In genomic region chr1:172352435-172352834, GRCh38 we compare ENCODE assay signal across 15 cellular contexts.
DNase-seq lines count a peak whose midpoint lies in the region; ATAC-seq, FAIRE-seq and TF ChIP-seq lines count a peak whose summit lies in the region.
"Had no signal": no experiment of that assay in that cellular context is flagged by ENCODE, and none has a peak within 500 bp of the region (broad histone marks: within the 10 kb centered on the region; RNA-seq: fewer than 3 reads in every experiment).

No MANE protein-coding gene starts in this region.

- H3K27me3 Mint-ChIP-seq in activated naive CD8-positive, alpha-beta T cell treated with anti-CD3 and anti-CD28 coated beads, Interleukin-2, amount 50 U/mL, for 24 hours: no peaks in the 10 kb centered on the region
- no peaks in the 10 kb centered on the region for H3K27me3 Mint-ChIP-seq in activated naive CD8-positive, alpha-beta T cell treated with anti-CD3 and anti-CD28 coated beads for 36 hours

- H3K4me1 ChIP-seq in upper lobe of right lung (peaks cover under 1% of the 10 kb centered on the region), kidney (ENCODE audit: control insufficient read depth in 1 of 2, insufficient read depth in 1 of 2, low read depth in 1 of 2, low read length in 2 of 2) (peaks cover 4% of the 10 kb centered on the region in 2 donors)
- H3K4me1 ChIP-seq: prostate gland had no signal

- no peak for TF ChIP-seq CTCF in fibroblast of mammary gland (conservative IDR thresholded peaks at IDR 0.05; ENCODE audit: control insufficient read depth, insufficient read depth, low read depth, low read length)
- TF ChIP-seq CTCF in upper lobe of right lung (IDR thresholded peaks at IDR 0.05): no peak
- no peak for TF ChIP-seq CTCF in kidney (IDR thresholded peaks at IDR 0.05; ENCODE audit: borderline replicate concordance, extremely low read depth, insufficient read depth)

- no peak overlapping the region for H3K27ac ChIP-seq in upper lobe of right lung
- no peak overlapping the region for H3K27ac ChIP-seq in kidney (ENCODE audit: low read depth in 2 of 2, low read length in 2 of 2)
- H3K27ac ChIP-seq: esophagus squamous epithelium, prostate gland had no signal

- H3K9me3 ChIP-seq in upper lobe of right lung: peaks cover 5% of the 10 kb centered on the region
- H3K9me3 ChIP-seq in kidney (ENCODE audit: control insufficient read depth in 1 of 2, low read length in 2 of 2): peaks cover 2% of the 10 kb centered on the region in 2 donors
- H3K9me3 ChIP-seq: prostate gland had no signal

- no peaks in the 10 kb centered on the region for H3K27me3 ChIP-seq in upper lobe of right lung
- H3K27me3 ChIP-seq: esophagus squamous epithelium had no signal

- H3K4me1 Mint-ChIP-seq in activated naive CD8-positive, alpha-beta T cell treated with anti-CD3 and anti-CD28 coated beads, Interleukin-2, amount 50 U/mL, for 24 hours: peaks cover 54% of the 10 kb centered on the region
- H3K4me1 Mint-ChIP-seq in activated naive CD8-positive, alpha-beta T cell treated with anti-CD3 and anti-CD28 coated beads for 36 hours: peaks cover 52% of the 10 kb centered on the region

- intact Hi-C loops in upper lobe of right lung (cut with DNase I) (no loop called here), kidney (cut with DNase I) (no loop called here)

- H3K4me3 Mint-ChIP-seq in activated naive CD8-positive, alpha-beta T cell treated with anti-CD3 and anti-CD28 coated beads, Interleukin-2, amount 50 U/mL, for 24 hours: no peak overlapping the region
- no peak overlapping the region for H3K4me3 Mint-ChIP-seq in activated naive CD8-positive, alpha-beta T cell treated with anti-CD3 and anti-CD28 coated beads for 36 hours

- peak; percentile 90 for ATAC-seq in activated naive CD8-positive, alpha-beta T cell treated with anti-CD3 and anti-CD28 coated beads, Interleukin-2, amount 50 U/mL, for 24 hours
- ATAC-seq in SK-N-SH treated with all-trans-retinoic acid at 6 μM for 48 hours (peak; percentile 6; the same call in 2 of the 3 replicates), upper lobe of right lung (peak; percentile 27), HG02763 (IDR thresholded peaks at IDR 0.05; ENCODE audit: unreplicated experiment) (no peak)

- FAIRE-seq in kidney (lab: Jason Lieb, UNC): no peak
- FAIRE-seq: H1 had no signal

- DNase-seq in activated naive CD8-positive, alpha-beta T cell treated with anti-CD3 and anti-CD28 coated beads, Interleukin-2, amount 50 U/mL, for 24 hours: no peak
- DNase-seq in activated naive CD8-positive, alpha-beta T cell treated with anti-CD3 and anti-CD28 coated beads for 36 hours: no peak
- DNase-seq in fibroblast of mammary gland (ENCODE audit: low read depth) (peak; percentile 40), upper lobe of right lung (no peak), SIG-M5 (lab: John Stamatoyannopoulos, UW) (no peak), kidney (no peak)
- DNase-seq: cerebellar nuclear complex, DMS79, esophagus squamous epithelium, NCI-H1417, NCI-H748 treated with DMSO at 0.1 percent for 48 hours had no signal

- no peak overlapping the region for H3K27ac Mint-ChIP-seq in activated naive CD8-positive, alpha-beta T cell treated with anti-CD3 and anti-CD28 coated beads, Interleukin-2, amount 50 U/mL, for 24 hours
- H3K27ac Mint-ChIP-seq in activated naive CD8-positive, alpha-beta T cell treated with anti-CD3 and anti-CD28 coated beads for 36 hours: no peak overlapping the region

- no peak overlapping the region for H3K9ac ChIP-seq in kidney (ENCODE audit: low read length in 2 of 2)

- peaks cover 1% of the 10 kb centered on the region for H3K36me3 Mint-ChIP-seq in activated naive CD8-positive, alpha-beta T cell treated with anti-CD3 and anti-CD28 coated beads, Interleukin-2, amount 50 U/mL, for 24 hours (ENCODE audit: low read depth)
- peaks cover 7% of the 10 kb centered on the region for H3K36me3 Mint-ChIP-seq in activated naive CD8-positive, alpha-beta T cell treated with anti-CD3 and anti-CD28 coated beads for 36 hours

- peaks cover 10% of the 10 kb centered on the region for H3K9me3 Mint-ChIP-seq in activated naive CD8-positive, alpha-beta T cell treated with anti-CD3 and anti-CD28 coated beads, Interleukin-2, amount 50 U/mL, for 24 hours
- peaks cover 10% of the 10 kb centered on the region for H3K9me3 Mint-ChIP-seq in activated naive CD8-positive, alpha-beta T cell treated with anti-CD3 and anti-CD28 coated beads for 36 hours

- H3K4me3 ChIP-seq in fibroblast of mammary gland (ENCODE audit: control insufficient read depth, low read depth, low read length) (no peak overlapping the region), upper lobe of right lung (no peak overlapping the region), kidney (ENCODE audit: low read length in 2 of 2) (no peak overlapping the region)
- H3K4me3 ChIP-seq: esophagus squamous epithelium, prostate gland had no signal

- H3K36me3 ChIP-seq in upper lobe of right lung (no peaks in the 10 kb centered on the region), kidney (ENCODE audit: control insufficient read depth in 1 of 2, insufficient read depth in 2 of 2, low read length in 2 of 2) (no peaks in the 10 kb centered on the region)
- H3K36me3 ChIP-seq: esophagus squamous epithelium, prostate gland had no signal

TF ChIP-seq in SK-N-SH treated with all-trans-retinoic acid at 6 μM for 48 hours, 23 proteins besides CTCF, POLR2A, EP300 and RAD21:
- no peak for TF ChIP-seq ZFP3 (CRISPR knock-in tag; IDR thresholded peaks at IDR 0.05)
- TF ChIP-seq ZNF70 (CRISPR knock-in tag; IDR thresholded peaks at IDR 0.05): no peak
- TF ChIP-seq OSR1 (CRISPR knock-in tag; IDR thresholded peaks at IDR 0.05): no peak
